18 cellular contexts compared by ENCODE assay signal in genomic region chr7:3899559-3899991, GRCh38.
"Had no signal": no experiment of that assay in that cellular context is flagged by ENCODE, and none has a peak within 500 bp of the region (broad histone marks: within the 10 kb centered on the region; RNA-seq: fewer than 3 reads in every experiment).

No MANE protein-coding gene starts in this region.

- H3K4me1 ChIP-seq: left lung, sigmoid colon, transverse colon had no signal

- H2AFZ ChIP-seq: hepatocyte had no signal

- H3K79me2 ChIP-seq: hepatocyte had no signal

- H3K36me3 ChIP-seq: left lung, sigmoid colon, transverse colon had no signal

- H3K27me3 ChIP-seq: hepatocyte, left lung, sigmoid colon, transverse colon had no signal

- H3K4me2 ChIP-seq: hepatocyte had no signal

- FAIRE-seq: kidney had no signal

- H3K27ac ChIP-seq: hepatocyte, left lung, sigmoid colon, transverse colon had no signal

- H3K4me3 ChIP-seq: hepatocyte, left lung, mucosa of descending colon, sigmoid colon, transverse colon had no signal

- H3K36me3 Mint-ChIP-seq: stimulated activated naive B cell treated with anti-CD40 and anti-IgM and Interleukin-4, amounts not matched to agents 10 μg/mL and 1 μg/mL and 100 μg/mL, for 72 hours; T-cell had no signal

- DNase-seq: activated CD4-positive, CD25-positive, alpha-beta regulatory T cell treated with anti-CD3 and anti-CD28 coated beads, Interleukin-2, amount 50 U/mL, for 72 hours; activated naive CD4-positive, alpha-beta T cell treated with anti-CD3 and anti-CD28 coated beads for 36 hours; activated naive CD8-positive, alpha-beta T cell treated with anti-CD3 and anti-CD28 coated beads, Interleukin-2, amount 50 U/mL, for 24 hours; activated T-cell treated with anti-CD3 and anti-CD28 coated beads for 4 hours; aorta; cerebellar nuclear complex; kidney; left lung; mammary epithelial cell; mucosa of descending colon; sigmoid colon; stimulated activated naive B cell treated with anti-CD40 and anti-IgM and Interleukin-4, amounts not matched to agents 10 μg/mL and 1 μg/mL and 100 μg/mL, for 72 hours; substantia nigra; T-cell; T1000; transverse colon had no signal

- H3K9me3 Mint-ChIP-seq: activated naive CD4-positive, alpha-beta T cell treated with anti-CD3 and anti-CD28 coated beads for 36 hours; activated naive CD8-positive, alpha-beta T cell treated with anti-CD3 and anti-CD28 coated beads, Interleukin-2, amount 50 U/mL, for 24 hours; nephron; stimulated activated naive B cell treated with anti-CD40 and anti-IgM and Interleukin-4, amounts not matched to agents 10 μg/mL and 1 μg/mL and 100 μg/mL, for 72 hours; T-cell had no signal

- H3K27ac Mint-ChIP-seq: activated naive CD4-positive, alpha-beta T cell treated with anti-CD3 and anti-CD28 coated beads for 36 hours; activated naive CD8-positive, alpha-beta T cell treated with anti-CD3 and anti-CD28 coated beads, Interleukin-2, amount 50 U/mL, for 24 hours; stimulated activated naive B cell treated with anti-CD40 and anti-IgM and Interleukin-4, amounts not matched to agents 10 μg/mL and 1 μg/mL and 100 μg/mL, for 72 hours; T-cell had no signal

- H3K4me1 Mint-ChIP-seq: activated naive CD8-positive, alpha-beta T cell treated with anti-CD3 and anti-CD28 coated beads, Interleukin-2, amount 50 U/mL, for 24 hours; T-cell had no signal

- H3K4me3 Mint-ChIP-seq: activated naive CD4-positive, alpha-beta T cell treated with anti-CD3 and anti-CD28 coated beads for 36 hours; activated naive CD8-positive, alpha-beta T cell treated with anti-CD3 and anti-CD28 coated beads, Interleukin-2, amount 50 U/mL, for 24 hours; nephron; stimulated activated naive B cell treated with anti-CD40 and anti-IgM and Interleukin-4, amounts not matched to agents 10 μg/mL and 1 μg/mL and 100 μg/mL, for 72 hours; T-cell had no signal

- H3K9me3 ChIP-seq: left lung, mucosa of descending colon, sigmoid colon, transverse colon had no signal

- ATAC-seq: activated naive CD8-positive, alpha-beta T cell treated with anti-CD3 and anti-CD28 coated beads, Interleukin-2, amount 50 U/mL, for 24 hours; left lung; mucosa of descending colon; stimulated activated naive B cell treated with anti-CD40 and anti-IgM and Interleukin-4, amounts not matched to agents 10 μg/mL and 1 μg/mL and 100 μg/mL, for 72 hours; T-cell had no signal
